In the genomic region with DNA sequence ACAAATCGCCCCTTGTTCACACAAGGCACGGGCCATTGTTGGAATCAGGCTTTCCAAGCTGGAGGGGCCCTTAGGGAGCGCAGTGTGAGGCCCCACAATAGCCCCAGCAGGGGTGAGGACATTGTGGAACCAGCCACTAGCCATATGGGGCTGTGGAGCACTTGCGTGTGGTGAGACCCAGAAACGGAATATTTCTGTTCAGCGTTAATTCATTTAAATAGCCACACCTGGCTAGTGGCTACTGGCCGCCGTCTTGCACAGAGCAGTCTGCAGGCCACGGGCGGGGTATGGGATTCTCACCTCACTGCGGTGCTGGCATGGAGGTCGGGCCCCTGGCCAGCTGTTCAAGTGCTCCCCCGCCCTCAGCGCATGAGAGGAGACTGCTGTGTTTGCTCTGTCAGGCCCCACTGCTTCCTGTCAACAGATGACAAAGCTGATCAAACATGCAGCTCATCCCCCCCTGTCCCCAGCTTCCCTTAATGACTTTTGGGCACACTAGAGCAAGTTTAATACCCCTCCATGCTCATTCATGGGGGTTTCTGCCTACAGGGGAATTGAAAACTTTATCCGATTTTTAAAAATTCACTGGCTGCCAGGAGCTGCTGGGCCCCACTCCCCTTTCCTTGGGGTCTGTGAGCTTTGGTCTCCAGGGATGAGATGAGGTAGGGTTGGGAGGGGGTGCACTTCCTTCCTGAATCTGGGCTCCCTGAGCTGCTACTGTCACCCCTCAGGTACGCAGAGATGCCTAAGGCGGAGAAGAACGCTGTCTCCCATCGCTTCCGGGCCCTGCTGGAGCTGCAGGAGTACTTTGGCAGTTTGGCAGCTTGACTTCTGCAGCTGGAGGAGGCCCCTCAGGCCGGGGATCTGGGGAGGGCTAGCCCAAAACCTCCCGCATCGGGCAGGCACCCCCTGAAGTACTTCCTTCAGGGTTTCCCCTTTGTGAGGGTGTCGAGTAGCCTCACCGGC, we compare ENCODE assay signal across 1 cellular context.
TF ChIP-seq lines count a peak whose summit lies in the region.

No MANE protein-coding gene starts in this region.

TF ChIP-seq in HepG2, 621 proteins besides CTCF, POLR2A, EP300 and RAD21 (continued from another document and continues in another):
- TF ChIP-seq, protein P1, sequence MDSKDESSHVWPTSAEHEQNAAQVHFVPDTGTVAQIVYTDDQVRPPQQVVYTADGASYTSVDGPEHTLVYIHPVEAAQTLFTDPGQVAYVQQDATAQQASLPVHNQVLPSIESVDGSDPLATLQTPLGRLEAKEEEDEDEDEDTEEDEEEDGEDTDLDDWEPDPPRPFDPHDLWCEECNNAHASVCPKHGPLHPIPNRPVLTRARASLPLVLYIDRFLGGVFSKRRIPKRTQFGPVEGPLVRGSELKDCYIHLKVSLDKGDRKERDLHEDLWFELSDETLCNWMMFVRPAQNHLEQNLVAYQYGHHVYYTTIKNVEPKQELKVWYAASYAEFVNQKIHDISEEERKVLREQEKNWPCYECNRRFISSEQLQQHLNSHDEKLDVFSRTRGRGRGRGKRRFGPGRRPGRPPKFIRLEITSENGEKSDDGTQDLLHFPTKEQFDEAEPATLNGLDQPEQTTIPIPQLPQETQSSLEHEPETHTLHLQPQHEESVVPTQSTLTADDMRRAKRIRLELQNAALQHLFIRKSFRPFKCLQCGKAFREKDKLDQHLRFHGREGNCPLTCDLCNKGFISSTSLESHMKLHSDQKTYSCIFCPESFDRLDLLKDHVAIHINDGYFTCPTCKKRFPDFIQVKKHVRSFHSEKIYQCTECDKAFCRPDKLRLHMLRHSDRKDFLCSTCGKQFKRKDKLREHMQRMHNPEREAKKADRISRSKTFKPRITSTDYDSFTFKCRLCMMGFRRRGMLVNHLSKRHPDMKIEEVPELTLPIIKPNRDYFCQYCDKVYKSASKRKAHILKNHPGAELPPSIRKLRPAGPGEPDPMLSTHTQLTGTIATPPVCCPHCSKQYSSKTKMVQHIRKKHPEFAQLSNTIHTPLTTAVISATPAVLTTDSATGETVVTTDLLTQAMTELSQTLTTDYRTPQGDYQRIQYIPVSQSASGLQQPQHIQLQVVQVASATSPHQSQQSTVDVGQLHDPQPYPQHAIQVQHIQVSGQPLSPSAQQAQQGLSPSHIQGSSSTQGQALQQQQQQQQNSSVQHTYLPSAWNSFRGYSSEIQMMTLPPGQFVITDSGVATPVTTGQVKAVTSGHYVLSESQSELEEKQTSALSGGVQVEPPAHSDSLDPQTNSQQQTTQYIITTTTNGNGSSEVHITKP (CRISPR knock-in tag; IDR thresholded peaks at IDR 0.05; ENCODE audit: low read depth) = peak; percentile 84; the same call in 1 of the 2 replicates
- TF ChIP-seq ZNF557 (CRISPR knock-in tag; IDR thresholded peaks at IDR 0.05) = peak; percentile 98; the same call in 1 of the 2 replicates
- TF ChIP-seq XBP1 (CRISPR knock-in tag; IDR thresholded peaks at IDR 0.05) = no peak
- peak; percentile 4; the same call in 1 of the 2 replicates for TF ChIP-seq ZSCAN20 (CRISPR knock-in tag; IDR thresholded peaks at IDR 0.05; ENCODE audit: borderline replicate concordance)
- TF ChIP-seq ZNF3 (CRISPR knock-in tag; IDR thresholded peaks at IDR 0.05) = peak; percentile 26; the same call in 1 of the 2 replicates
- TF ChIP-seq, protein P2, sequence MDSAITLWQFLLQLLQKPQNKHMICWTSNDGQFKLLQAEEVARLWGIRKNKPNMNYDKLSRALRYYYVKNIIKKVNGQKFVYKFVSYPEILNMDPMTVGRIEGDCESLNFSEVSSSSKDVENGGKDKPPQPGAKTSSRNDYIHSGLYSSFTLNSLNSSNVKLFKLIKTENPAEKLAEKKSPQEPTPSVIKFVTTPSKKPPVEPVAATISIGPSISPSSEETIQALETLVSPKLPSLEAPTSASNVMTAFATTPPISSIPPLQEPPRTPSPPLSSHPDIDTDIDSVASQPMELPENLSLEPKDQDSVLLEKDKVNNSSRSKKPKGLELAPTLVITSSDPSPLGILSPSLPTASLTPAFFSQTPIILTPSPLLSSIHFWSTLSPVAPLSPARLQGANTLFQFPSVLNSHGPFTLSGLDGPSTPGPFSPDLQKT (CRISPR knock-in tag; IDR thresholded peaks at IDR 0.05; ENCODE audit: borderline replicate concordance) = no peak
- TF ChIP-seq ZNF850 (CRISPR knock-in tag; conservative IDR thresholded peaks at IDR 0.05) = peak; percentile 77; the same call in 1 of the 2 replicates
- TF ChIP-seq, protein P3, sequence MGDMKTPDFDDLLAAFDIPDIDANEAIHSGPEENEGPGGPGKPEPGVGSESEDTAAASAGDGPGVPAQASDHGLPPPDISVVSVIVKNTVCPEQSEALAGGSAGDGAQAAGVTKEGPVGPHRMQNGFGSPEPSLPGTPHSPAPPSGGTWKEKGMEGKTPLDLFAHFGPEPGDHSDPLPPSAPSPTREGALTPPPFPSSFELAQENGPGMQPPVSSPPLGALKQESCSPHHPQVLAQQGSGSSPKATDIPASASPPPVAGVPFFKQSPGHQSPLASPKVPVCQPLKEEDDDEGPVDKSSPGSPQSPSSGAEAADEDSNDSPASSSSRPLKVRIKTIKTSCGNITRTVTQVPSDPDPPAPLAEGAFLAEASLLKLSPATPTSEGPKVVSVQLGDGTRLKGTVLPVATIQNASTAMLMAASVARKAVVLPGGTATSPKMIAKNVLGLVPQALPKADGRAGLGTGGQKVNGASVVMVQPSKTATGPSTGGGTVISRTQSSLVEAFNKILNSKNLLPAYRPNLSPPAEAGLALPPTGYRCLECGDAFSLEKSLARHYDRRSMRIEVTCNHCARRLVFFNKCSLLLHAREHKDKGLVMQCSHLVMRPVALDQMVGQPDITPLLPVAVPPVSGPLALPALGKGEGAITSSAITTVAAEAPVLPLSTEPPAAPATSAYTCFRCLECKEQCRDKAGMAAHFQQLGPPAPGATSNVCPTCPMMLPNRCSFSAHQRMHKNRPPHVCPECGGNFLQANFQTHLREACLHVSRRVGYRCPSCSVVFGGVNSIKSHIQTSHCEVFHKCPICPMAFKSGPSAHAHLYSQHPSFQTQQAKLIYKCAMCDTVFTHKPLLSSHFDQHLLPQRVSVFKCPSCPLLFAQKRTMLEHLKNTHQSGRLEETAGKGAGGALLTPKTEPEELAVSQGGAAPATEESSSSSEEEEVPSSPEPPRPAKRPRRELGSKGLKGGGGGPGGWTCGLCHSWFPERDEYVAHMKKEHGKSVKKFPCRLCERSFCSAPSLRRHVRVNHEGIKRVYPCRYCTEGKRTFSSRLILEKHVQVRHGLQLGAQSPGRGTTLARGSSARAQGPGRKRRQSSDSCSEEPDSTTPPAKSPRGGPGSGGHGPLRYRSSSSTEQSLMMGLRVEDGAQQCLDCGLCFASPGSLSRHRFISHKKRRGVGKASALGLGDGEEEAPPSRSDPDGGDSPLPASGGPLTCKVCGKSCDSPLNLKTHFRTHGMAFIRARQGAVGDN (CRISPR knock-in tag; IDR thresholded peaks at IDR 0.05) = peak; percentile 99
- no peak for TF ChIP-seq ISX (CRISPR knock-in tag; conservative IDR thresholded peaks at IDR 0.05)
- peak; percentile 99 for TF ChIP-seq ZNF747 (CRISPR knock-in tag; IDR thresholded peaks at IDR 0.05; ENCODE audit: borderline replicate concordance)
- peak; percentile 89; the same call in 1 of the 2 replicates for TF ChIP-seq GTF3A (CRISPR knock-in tag; conservative IDR thresholded peaks at IDR 0.05)
- TF ChIP-seq SP1 (IDR thresholded peaks at IDR 0.05) = no peak
- peak; percentile 72 for TF ChIP-seq SP1 (CRISPR knock-in tag; IDR thresholded peaks at IDR 0.05)
- TF ChIP-seq, protein P4, sequence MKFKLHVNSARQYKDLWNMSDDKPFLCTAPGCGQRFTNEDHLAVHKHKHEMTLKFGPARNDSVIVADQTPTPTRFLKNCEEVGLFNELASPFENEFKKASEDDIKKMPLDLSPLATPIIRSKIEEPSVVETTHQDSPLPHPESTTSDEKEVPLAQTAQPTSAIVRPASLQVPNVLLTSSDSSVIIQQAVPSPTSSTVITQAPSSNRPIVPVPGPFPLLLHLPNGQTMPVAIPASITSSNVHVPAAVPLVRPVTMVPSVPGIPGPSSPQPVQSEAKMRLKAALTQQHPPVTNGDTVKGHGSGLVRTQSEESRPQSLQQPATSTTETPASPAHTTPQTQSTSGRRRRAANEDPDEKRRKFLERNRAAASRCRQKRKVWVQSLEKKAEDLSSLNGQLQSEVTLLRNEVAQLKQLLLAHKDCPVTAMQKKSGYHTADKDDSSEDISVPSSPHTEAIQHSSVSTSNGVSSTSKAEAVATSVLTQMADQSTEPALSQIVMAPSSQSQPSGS (CRISPR knock-in tag; IDR thresholded peaks at IDR 0.05) = peak; percentile 98
- TF ChIP-seq, protein P5, sequence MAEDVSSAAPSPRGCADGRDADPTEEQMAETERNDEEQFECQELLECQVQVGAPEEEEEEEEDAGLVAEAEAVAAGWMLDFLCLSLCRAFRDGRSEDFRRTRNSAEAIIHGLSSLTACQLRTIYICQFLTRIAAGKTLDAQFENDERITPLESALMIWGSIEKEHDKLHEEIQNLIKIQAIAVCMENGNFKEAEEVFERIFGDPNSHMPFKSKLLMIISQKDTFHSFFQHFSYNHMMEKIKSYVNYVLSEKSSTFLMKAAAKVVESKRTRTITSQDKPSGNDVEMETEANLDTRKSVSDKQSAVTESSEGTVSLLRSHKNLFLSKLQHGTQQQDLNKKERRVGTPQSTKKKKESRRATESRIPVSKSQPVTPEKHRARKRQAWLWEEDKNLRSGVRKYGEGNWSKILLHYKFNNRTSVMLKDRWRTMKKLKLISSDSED (CRISPR knock-in tag; IDR thresholded peaks at IDR 0.05) = no peak
- no peak; the same call in 1 of the 2 replicates for TF ChIP-seq IRX3 (CRISPR knock-in tag; IDR thresholded peaks at IDR 0.05; ENCODE audit: borderline replicate concordance, low read depth)
- TF ChIP-seq, protein P6, sequence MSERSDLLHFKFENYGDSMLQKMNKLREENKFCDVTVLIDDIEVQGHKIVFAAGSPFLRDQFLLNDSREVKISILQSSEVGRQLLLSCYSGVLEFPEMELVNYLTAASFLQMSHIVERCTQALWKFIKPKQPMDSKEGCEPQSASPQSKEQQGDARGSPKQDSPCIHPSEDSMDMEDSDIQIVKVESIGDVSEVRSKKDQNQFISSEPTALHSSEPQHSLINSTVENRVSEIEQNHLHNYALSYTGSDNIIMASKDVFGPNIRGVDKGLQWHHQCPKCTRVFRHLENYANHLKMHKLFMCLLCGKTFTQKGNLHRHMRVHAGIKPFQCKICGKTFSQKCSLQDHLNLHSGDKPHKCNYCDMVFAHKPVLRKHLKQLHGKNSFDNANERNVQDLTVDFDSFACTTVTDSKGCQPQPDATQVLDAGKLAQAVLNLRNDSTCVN (CRISPR knock-in tag; IDR thresholded peaks at IDR 0.05; ENCODE audit: borderline replicate concordance) = peak; percentile 88; the same call in 1 of the 2 replicates
- TF ChIP-seq DR1 (CRISPR knock-in tag; IDR thresholded peaks at IDR 0.05) = no peak
- peak; percentile 99 for TF ChIP-seq ZBTB38 (CRISPR knock-in tag; IDR thresholded peaks at IDR 0.05)
- TF ChIP-seq, protein P7, sequence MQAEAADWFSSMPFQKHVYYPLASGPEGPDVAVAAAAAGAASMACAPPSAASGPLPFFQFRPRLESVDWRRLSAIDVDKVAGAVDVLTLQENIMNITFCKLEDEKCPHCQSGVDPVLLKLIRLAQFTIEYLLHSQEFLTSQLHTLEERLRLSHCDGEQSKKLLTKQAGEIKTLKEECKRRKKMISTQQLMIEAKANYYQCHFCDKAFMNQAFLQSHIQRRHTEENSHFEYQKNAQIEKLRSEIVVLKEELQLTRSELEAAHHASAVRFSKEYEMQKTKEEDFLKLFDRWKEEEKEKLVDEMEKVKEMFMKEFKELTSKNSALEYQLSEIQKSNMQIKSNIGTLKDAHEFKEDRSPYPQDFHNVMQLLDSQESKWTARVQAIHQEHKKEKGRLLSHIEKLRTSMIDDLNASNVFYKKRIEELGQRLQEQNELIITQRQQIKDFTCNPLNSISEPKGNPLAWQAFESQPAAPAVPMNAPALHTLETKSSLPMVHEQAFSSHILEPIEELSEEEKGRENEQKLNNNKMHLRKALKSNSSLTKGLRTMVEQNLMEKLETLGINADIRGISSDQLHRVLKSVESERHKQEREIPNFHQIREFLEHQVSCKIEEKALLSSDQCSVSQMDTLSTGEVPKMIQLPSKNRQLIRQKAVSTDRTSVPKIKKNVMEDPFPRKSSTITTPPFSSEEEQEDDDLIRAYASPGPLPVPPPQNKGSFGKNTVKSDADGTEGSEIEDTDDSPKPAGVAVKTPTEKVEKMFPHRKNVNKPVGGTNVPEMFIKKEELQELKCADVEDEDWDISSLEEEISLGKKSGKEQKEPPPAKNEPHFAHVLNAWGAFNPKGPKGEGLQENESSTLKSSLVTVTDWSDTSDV (CRISPR knock-in tag; IDR thresholded peaks at IDR 0.05) = no peak
